12 cellular contexts compared by ENCODE assay signal in the genomic region with DNA sequence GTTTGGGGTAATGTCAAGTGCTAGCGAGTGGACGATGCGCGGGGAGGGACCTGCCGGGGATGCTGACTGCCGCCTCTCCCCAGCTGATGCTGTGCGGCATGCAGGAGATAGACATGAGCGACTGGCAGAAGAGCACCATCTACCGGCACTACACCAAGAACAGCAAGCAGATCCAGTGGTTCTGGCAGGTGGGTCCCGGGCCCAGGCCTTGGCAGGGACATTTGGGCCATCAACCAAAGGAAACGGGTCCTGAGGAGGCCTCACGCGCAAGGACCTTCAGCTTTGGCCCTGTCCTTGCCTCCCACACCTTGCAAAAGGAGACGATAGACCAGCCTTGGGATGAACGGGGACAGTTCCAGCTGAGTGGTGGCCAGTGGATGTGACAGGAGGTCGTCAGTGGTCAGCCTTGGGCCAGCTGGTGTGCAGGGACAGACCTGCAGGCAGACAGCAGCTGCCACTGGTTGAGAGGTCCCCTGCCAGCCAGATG. TPM values are rescaled to one million over a fixed set of nuclear protein-coding genes. Genes with fewer than 3 reads are reported as not detected.
DNase-seq lines count a peak whose midpoint lies in the region; ATAC-seq and TF ChIP-seq lines count a peak whose summit lies in the region.
"Had no signal": no experiment of that assay in that cellular context is flagged by ENCODE, and none has a peak within 500 bp of the region (broad histone marks: within the 10 kb centered on the region; RNA-seq: fewer than 3 reads in every experiment).

No MANE protein-coding gene starts in this region.

- ATAC-seq in activated CD8-positive, alpha-beta memory T cell treated with anti-CD3 and anti-CD28 coated beads, Interleukin-2, amount 10 ng/mL, durations not matched to agents 7 days and 5 days = no peak
- ATAC-seq in psoas muscle = no peak

- WGBS in psoas muscle, 3 donors = 74 to 84% (median 81%) methylated on average over 16 of the region's 16 CpGs

- H3K4me1 Mint-ChIP-seq in HFFc6 (ENCODE audit: low read depth) = no peaks in the 10 kb centered on the region
- peaks cover 4% of the 10 kb centered on the region for H3K4me1 Mint-ChIP-seq in activated CD8-positive, alpha-beta memory T cell treated with anti-CD3 and anti-CD28 coated beads, Interleukin-2, amount 10 ng/mL, durations not matched to agents 7 days and 5 days
- H3K4me1 Mint-ChIP-seq: CD8-positive, alpha-beta memory T cell had no signal

- H3K27me3 ChIP-seq in vagina = no peaks in the 10 kb centered on the region
- no peaks in the 10 kb centered on the region for H3K27me3 ChIP-seq in psoas muscle (ENCODE audit: insufficient read depth in 3 of 3, low read length in 2 of 3)
- H3K27me3 ChIP-seq: suprapubic skin had no signal

- no peak overlapping the region for H3K4me3 Mint-ChIP-seq in HFFc6
- no peak overlapping the region for H3K4me3 Mint-ChIP-seq in activated CD8-positive, alpha-beta memory T cell treated with anti-CD3 and anti-CD28 coated beads, Interleukin-2, amount 10 ng/mL, durations not matched to agents 7 days and 5 days
- H3K4me3 Mint-ChIP-seq: CD8-positive, alpha-beta memory T cell had no signal

- H3K27ac ChIP-seq in caudate nucleus (ENCODE audit: low read depth, low read length) = no peak overlapping the region
- no peak overlapping the region for H3K27ac ChIP-seq in vagina
- no peak overlapping the region for H3K27ac ChIP-seq in psoas muscle
- H3K27ac ChIP-seq: suprapubic skin had no signal

- H3K27me3 Mint-ChIP-seq in HFFc6 (ENCODE audit: insufficient read depth) = no peaks in the 10 kb centered on the region
- no peaks in the 10 kb centered on the region for H3K27me3 Mint-ChIP-seq in activated CD8-positive, alpha-beta memory T cell treated with anti-CD3 and anti-CD28 coated beads, Interleukin-2, amount 10 ng/mL, durations not matched to agents 7 days and 5 days
- H3K27me3 Mint-ChIP-seq: CD8-positive, alpha-beta memory T cell had no signal

- H3K9me3 ChIP-seq in vagina (no peaks in the 10 kb centered on the region), psoas muscle (no peaks in the 10 kb centered on the region)
- H3K9me3 ChIP-seq: suprapubic skin had no signal

- H3K36me3 ChIP-seq in vagina = peaks cover 0 to 74% of the 10 kb centered on the region in 2 donors
- H3K36me3 ChIP-seq in psoas muscle (ENCODE audit: insufficient read depth in 1 of 2, low read depth in 1 of 2) = peaks cover 0 to 90% of the 10 kb centered on the region in 2 donors

- peaks cover 7% of the 10 kb centered on the region; the same call in 1 of the 2 replicates for H3K36me3 Mint-ChIP-seq in HFFc6 (ENCODE audit: low read depth)
- peaks cover 3% of the 10 kb centered on the region for H3K36me3 Mint-ChIP-seq in activated CD8-positive, alpha-beta memory T cell treated with anti-CD3 and anti-CD28 coated beads, Interleukin-2, amount 10 ng/mL, durations not matched to agents 7 days and 5 days

- TF ChIP-seq CTCF in HFFc6 (IDR thresholded peaks at IDR 0.05) (peak; percentile 68), vagina (IDR thresholded peaks at IDR 0.05) (no peak), psoas muscle (IDR thresholded peaks at IDR 0.05) (no peak)

- CTCF ChIA-PET in activated CD8-positive, alpha-beta memory T cell treated with anti-CD3 and anti-CD28 coated beads, Interleukin-2, amount 10 ng/mL, durations not matched to agents 7 days and 5 days (lab: Charles Lee) = no interaction called here

- no peak overlapping the region for H3K27ac Mint-ChIP-seq in HFFc6
- no peak overlapping the region for H3K27ac Mint-ChIP-seq in activated CD8-positive, alpha-beta memory T cell treated with anti-CD3 and anti-CD28 coated beads, Interleukin-2, amount 10 ng/mL, durations not matched to agents 7 days and 5 days

- no peak overlapping the region for H3K4me3 ChIP-seq in vagina
- H3K4me3 ChIP-seq in psoas muscle = no peak overlapping the region
- H3K4me3 ChIP-seq: suprapubic skin had no signal

- TF ChIP-seq POLR2A in vagina (IDR thresholded peaks at IDR 0.05) = no peak

- intact Hi-C loops in vagina (cut with DNase I) (no loop called here), psoas muscle (cut with DNase I) (no loop called here)

- no peaks in the 10 kb centered on the region for H3K9me3 Mint-ChIP-seq in HFFc6
- H3K9me3 Mint-ChIP-seq in activated CD8-positive, alpha-beta memory T cell treated with anti-CD3 and anti-CD28 coated beads, Interleukin-2, amount 10 ng/mL, durations not matched to agents 7 days and 5 days (ENCODE audit: low read depth) = no peaks in the 10 kb centered on the region
- H3K9me3 Mint-ChIP-seq: CD8-positive, alpha-beta memory T cell had no signal

- H3K4me1 ChIP-seq in vagina (peaks cover 9% of the 10 kb centered on the region), psoas muscle (no peaks in the 10 kb centered on the region)
- H3K4me1 ChIP-seq: suprapubic skin had no signal

- DNase-seq in AG08395 (ENCODE audit: low spot score) (peak; percentile 19), HFFc6 (peak; percentile 10), caudate nucleus (lab: John Stamatoyannopoulos, UW) (peak in 44 of 61 donors; percentile 9 to 73 (median 38)), medulla oblongata (ENCODE audit: extremely low spot score) (peak; percentile 72), vagina (ENCODE audit: extremely low spot score in 2 of 2) (no peak), psoas muscle (no peak), NCI-H524 treated with DMSO at 0.1 percent for 48 hours (lab: John Stamatoyannopoulos, UW) (no peak)
- no peak for DNase-seq in activated CD8-positive, alpha-beta memory T cell treated with anti-CD3 and anti-CD28 coated beads, Interleukin-2, amount 10 ng/mL, durations not matched to agents 7 days and 5 days
- DNase-seq: CD8-positive, alpha-beta memory T cell; SIG-M5; stimulated activated CD4-positive, alpha-beta T cell treated with anti-CD3 and anti-CD28 coated beads, Interleukin-1b, Interleukin-23, amount 100 ng/mL, for 48 hours had no signal

RNA-seq across cellular contexts. Expression of a gene that starts 13.6 kb away (rescaled TPM):
- total RNA-seq in HFFc6 (2021; fragmentation: NEBNext Ultra II Directional; extraction: Animal tissue kit (Norgen Biotek cat#: 25700)) = under 1 TPM in 2 of 6 experiments, not detected in 4; 0.14 TPM
- total RNA-seq in vagina (1.2 TPM), psoas muscle (under 1 TPM in 2 of 4 donors, not detected in 2; 0.21 to 0.22 TPM)
- under 1 TPM; 0.29 to 0.61 TPM for total RNA-seq in activated CD8-positive, alpha-beta memory T cell treated with anti-CD3 and anti-CD28 coated beads, Interleukin-2, amount 10 ng/mL, durations not matched to agents 7 days and 5 days
- polyA plus RNA-seq in psoas muscle = under 1 TPM; 0.10 to 0.27 (median 0.27) TPM
- polyA plus RNA-seq: CD8-positive, alpha-beta memory T cell had no signal

Comparison
In these comparisons a context has a peak if more than half of its experiments do, and no peak if none do; other contexts are left out.
1. DNase-seq: peak in AG08395 (single experiment), HFFc6 (single experiment), caudate nucleus (44 of 61) and medulla oblongata (single experiment); none in vagina (0 of 2), activated CD8-positive, alpha-beta memory T cell treated with anti-CD3 and anti-CD28 coated beads, Interleukin-2, amount 10 ng/mL, durations not matched to agents 7 days and 5 days (single experiment), psoas muscle (0 of 2) and NCI-H524 treated with DMSO at 0.1 percent for 48 hours (single experiment).